1 cellular context compared by ENCODE assay signal in the genomic region with DNA sequence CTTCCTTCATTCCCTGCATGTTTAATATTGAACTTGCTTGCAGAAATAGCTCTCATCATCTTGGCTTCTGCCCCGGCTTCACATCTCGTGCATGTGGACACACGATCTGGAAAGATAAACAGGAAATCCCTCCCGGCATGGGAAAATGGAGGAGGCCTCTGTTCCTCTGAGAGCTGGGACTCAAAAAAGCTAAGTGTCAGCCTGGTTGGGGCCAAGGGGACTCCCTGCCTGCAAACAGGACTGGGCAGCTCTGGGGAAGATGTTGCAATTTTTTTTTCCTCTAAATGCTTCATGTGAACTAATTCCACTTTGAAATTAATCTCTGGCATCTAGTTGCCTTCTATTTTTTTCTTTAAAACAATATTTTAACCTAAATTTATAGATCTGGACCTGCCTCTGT.
TF ChIP-seq lines count a peak whose summit lies in the region.

No MANE protein-coding gene starts in this region.

TF ChIP-seq in HCT116, 20 proteins besides CTCF, POLR2A, EP300 and RAD21 (continued from another document):
- TF ChIP-seq, protein P1, sequence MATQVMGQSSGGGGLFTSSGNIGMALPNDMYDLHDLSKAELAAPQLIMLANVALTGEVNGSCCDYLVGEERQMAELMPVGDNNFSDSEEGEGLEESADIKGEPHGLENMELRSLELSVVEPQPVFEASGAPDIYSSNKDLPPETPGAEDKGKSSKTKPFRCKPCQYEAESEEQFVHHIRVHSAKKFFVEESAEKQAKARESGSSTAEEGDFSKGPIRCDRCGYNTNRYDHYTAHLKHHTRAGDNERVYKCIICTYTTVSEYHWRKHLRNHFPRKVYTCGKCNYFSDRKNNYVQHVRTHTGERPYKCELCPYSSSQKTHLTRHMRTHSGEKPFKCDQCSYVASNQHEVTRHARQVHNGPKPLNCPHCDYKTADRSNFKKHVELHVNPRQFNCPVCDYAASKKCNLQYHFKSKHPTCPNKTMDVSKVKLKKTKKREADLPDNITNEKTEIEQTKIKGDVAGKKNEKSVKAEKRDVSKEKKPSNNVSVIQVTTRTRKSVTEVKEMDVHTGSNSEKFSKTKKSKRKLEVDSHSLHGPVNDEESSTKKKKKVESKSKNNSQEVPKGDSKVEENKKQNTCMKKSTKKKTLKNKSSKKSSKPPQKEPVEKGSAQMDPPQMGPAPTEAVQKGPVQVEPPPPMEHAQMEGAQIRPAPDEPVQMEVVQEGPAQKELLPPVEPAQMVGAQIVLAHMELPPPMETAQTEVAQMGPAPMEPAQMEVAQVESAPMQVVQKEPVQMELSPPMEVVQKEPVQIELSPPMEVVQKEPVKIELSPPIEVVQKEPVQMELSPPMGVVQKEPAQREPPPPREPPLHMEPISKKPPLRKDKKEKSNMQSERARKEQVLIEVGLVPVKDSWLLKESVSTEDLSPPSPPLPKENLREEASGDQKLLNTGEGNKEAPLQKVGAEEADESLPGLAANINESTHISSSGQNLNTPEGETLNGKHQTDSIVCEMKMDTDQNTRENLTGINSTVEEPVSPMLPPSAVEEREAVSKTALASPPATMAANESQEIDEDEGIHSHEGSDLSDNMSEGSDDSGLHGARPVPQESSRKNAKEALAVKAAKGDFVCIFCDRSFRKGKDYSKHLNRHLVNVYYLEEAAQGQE (IDR thresholded peaks at IDR 0.05; ENCODE audit: low read depth) = no peak
- TF ChIP-seq CEBPB (IDR thresholded peaks at IDR 0.05; ENCODE audit: low read depth) = peak; percentile 39; the same call in 1 of the 2 replicates
- TF ChIP-seq ELF1 (IDR thresholded peaks at IDR 0.05; ENCODE audit: borderline replicate concordance, low read depth) = no peak
